In the genomic region with DNA sequence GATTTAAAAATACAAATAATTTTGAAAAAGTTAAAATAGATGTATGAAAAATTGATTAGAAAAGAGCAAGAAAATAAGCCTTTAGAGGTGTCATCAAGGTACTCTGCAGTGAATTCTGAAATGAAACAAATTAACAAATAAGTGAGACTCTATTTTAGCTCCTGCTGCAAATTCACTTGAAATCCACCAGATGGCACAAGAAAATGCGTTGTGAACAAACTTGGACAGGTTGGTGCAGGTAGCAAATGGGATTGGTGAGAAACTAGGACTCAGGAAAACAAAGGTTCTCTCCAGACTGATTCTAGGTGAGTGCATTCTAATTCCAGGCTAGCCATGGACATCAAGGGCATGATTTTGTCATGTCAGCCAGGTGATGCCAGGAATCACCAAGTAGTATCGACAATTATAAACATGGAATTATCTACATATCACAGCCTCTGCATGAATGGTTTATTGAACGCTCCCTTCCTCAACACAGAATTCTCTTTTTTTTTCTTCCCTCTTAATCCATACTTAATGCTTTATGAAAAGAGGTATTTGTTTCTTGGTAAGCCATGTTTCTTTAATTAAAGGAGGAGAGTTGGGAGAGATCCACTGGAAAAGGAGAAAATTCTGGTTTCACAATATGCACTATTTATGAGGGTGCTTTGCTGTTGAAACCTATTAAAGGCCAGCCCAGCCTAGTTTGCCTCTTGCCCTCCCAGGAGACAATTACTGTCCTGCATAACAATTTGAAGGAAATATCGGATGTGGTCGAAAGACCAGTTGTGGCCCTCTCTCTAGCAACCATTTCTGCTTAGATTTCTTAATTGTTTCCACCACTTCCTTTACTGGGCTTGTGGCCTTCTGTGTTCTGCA, we compare ENCODE assay signal across 8 cellular contexts.
A peak's percentile ranks its signal among the peaks of the same experiment; 100 is the strongest.
DNase-seq lines count a peak whose midpoint lies in the region; ATAC-seq and TF ChIP-seq lines count a peak whose summit lies in the region.

No MANE protein-coding gene starts in this region.

- no peaks in the 10 kb centered on the region for H3K9me2 ChIP-seq in SU-DHL-6 (replicated peaks; ENCODE audit: insufficient read depth, low read length)

- DNase-seq in DMS53 treated with DMSO at 0.1 percent for 48 hours (lab: John Stamatoyannopoulos, UW; ENCODE audit: unreplicated experiment) (peak; percentile 63), left cardiac atrium (no peak), stromal cell of bone marrow (ENCODE audit: low read depth) (peak; percentile 28), NCI-H1694 (lab: John Stamatoyannopoulos, UW) (no peak)
- DNase-seq in activated naive CD8-positive, alpha-beta T cell treated with anti-CD3 and anti-CD28 coated beads for 36 hours, result no peak

- no peaks in the 10 kb centered on the region for H3K27me3 ChIP-seq in SU-DHL-6 (ENCODE audit: low read length)

- H3K9me3 ChIP-seq in SU-DHL-6 (ENCODE audit: insufficient read depth, low read length), result no peaks in the 10 kb centered on the region

- H3K4me3 Mint-ChIP-seq in activated naive CD8-positive, alpha-beta T cell treated with anti-CD3 and anti-CD28 coated beads for 36 hours, result no peak overlapping the region

- no peaks in the 10 kb centered on the region for H3K36me3 ChIP-seq in SU-DHL-6 (ENCODE audit: low read length)

- H3K4me2 ChIP-seq in SU-DHL-6 (ENCODE audit: low read depth, low read length, poor library complexity, severe bottlenecking), result no peak overlapping the region

- no peaks in the 10 kb centered on the region for H3K79me2 ChIP-seq in SU-DHL-6 (ENCODE audit: insufficient read depth, low read length)

- no peak overlapping the region for H3K9ac ChIP-seq in SU-DHL-6 (ENCODE audit: low read length)

- peaks cover 5% of the 10 kb centered on the region for H3K4me1 Mint-ChIP-seq in activated naive CD8-positive, alpha-beta T cell treated with anti-CD3 and anti-CD28 coated beads for 36 hours

- no peaks in the 10 kb centered on the region for H3K9me3 Mint-ChIP-seq in activated naive CD8-positive, alpha-beta T cell treated with anti-CD3 and anti-CD28 coated beads for 36 hours

- intact Hi-C loops in left cardiac atrium (cut with DNase I), result no loop called here

- H3K27ac ChIP-seq in SU-DHL-6 (ENCODE audit: low read depth, low read length), result no peak overlapping the region

- no peaks in the 10 kb centered on the region for H4K20me1 ChIP-seq in SU-DHL-6 (ENCODE audit: low read depth, low read length)

- H2AFZ ChIP-seq in SU-DHL-6 (ENCODE audit: low read depth, low read length, severe bottlenecking), result no peak overlapping the region

- H3K36me3 Mint-ChIP-seq in activated naive CD8-positive, alpha-beta T cell treated with anti-CD3 and anti-CD28 coated beads for 36 hours, result no peaks in the 10 kb centered on the region

- no peaks in the 10 kb centered on the region for H3F3A ChIP-seq in SU-DHL-6 (ENCODE audit: insufficient read depth)

- H3K27me3 Mint-ChIP-seq in activated naive CD8-positive, alpha-beta T cell treated with anti-CD3 and anti-CD28 coated beads for 36 hours, result no peaks in the 10 kb centered on the region

- no peak overlapping the region for H3K27ac Mint-ChIP-seq in activated naive CD8-positive, alpha-beta T cell treated with anti-CD3 and anti-CD28 coated beads for 36 hours

- ATAC-seq in HG03135 (IDR thresholded peaks at IDR 0.05; ENCODE audit: unreplicated experiment) (peak; percentile 48), left cardiac atrium (peak; percentile 47 to 76), GM21390 (IDR thresholded peaks at IDR 0.05; ENCODE audit: unreplicated experiment) (no peak)

- H3K4me3 ChIP-seq in SU-DHL-6 (ENCODE audit: insufficient read depth, low read length, poor library complexity, severe bottlenecking), result no peak overlapping the region

- peak; percentile 48 for TF ChIP-seq CTCF in SU-DHL-6 (IDR thresholded peaks at IDR 0.05; ENCODE audit: insufficient read depth, low read length, poor library complexity, severe bottlenecking)

Comparison
In these comparisons a context has a peak if more than half of its experiments do, and no peak if none do; other contexts are left out.
1. DNase-seq: peak in DMS53 treated with DMSO at 0.1 percent for 48 hours (single experiment) and stromal cell of bone marrow (single experiment); none in left cardiac atrium (single experiment), NCI-H1694 (single experiment) and activated naive CD8-positive, alpha-beta T cell treated with anti-CD3 and anti-CD28 coated beads for 36 hours (single experiment).